Comparison of ENCODE assay signal across 1 cellular context in genomic region chrX:153725832-153726285, GRCh38.
TF ChIP-seq lines count a peak whose summit lies in the region.

No MANE protein-coding gene starts in this region.

TF ChIP-seq in H1, 55 proteins besides CTCF, POLR2A, EP300 and RAD21:
- TF ChIP-seq GABPA (IDR thresholded peaks at IDR 0.05; ENCODE audit: borderline replicate concordance, insufficient read depth, low read length) (no peak), CBX8 (IDR thresholded peaks at IDR 0.05; ENCODE audit: borderline replicate concordance, low read depth, low read length) (no peak), YY1 (IDR thresholded peaks at IDR 0.05; ENCODE audit: low read depth, low read length) (no peak), ATF2 (IDR thresholded peaks at IDR 0.05; ENCODE audit: low read length) (no peak), FOSL1 (IDR thresholded peaks at IDR 0.05; ENCODE audit: insufficient read depth, low read depth, low read length) (no peak), SIX5 (IDR thresholded peaks at IDR 0.05; ENCODE audit: low read depth, low read length) (no peak), POLR2AphosphoS5 (IDR thresholded peaks at IDR 0.05; ENCODE audit: low read depth, low read length) (no peak), BCL11A (IDR thresholded peaks at IDR 0.05; ENCODE audit: low read depth in 2 of 2, low read length in 2 of 2) (no peak), SAP30 (IDR thresholded peaks at IDR 0.05; ENCODE audit: insufficient read depth, insufficient replicate concordance, low read length) (no peak), RBBP5 (IDR thresholded peaks at IDR 0.05; ENCODE audit: borderline replicate concordance, low read depth, low read length) (no peak), POU5F1 (IDR thresholded peaks at IDR 0.05; ENCODE audit: low read depth, low read length) (no peak), SP1 (IDR thresholded peaks at IDR 0.05; ENCODE audit: low read depth, low read length) (no peak), HDAC2 (IDR thresholded peaks at IDR 0.05; ENCODE audit: borderline replicate concordance in 1 of 2, low read depth in 2 of 2, low read length in 2 of 2) (no peak)
